ENCODE assay signal across 7 cellular contexts in the genomic region with DNA sequence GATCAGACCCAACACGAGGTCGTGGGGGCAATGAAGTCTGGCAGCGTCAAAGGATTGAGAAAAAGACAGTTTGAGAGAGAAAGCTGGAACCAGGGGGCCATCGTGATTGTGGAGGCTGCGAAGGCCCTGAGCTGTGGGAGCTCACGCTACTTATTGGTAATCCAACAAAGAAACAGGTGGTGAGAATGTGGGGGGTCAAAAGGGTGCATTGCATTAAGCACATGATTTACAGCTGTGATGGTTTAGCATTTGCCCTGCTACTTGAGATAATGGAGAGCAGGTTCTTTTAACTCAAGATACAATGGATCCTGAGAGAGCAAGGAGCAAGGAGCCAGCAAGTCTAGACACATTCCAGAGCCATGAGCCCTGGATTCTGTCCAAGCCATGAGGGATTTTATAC.
DNase-seq lines count a peak whose midpoint lies in the region; ATAC-seq and TF ChIP-seq lines count a peak whose summit lies in the region.
"Not testable (repeated sequence)": the region's sequence is repeated elsewhere in the genome, so short reads cannot be mapped to it uniquely, and the experiment has no call there.

No MANE protein-coding gene starts in this region.

- H2AFZ ChIP-seq in PC-3 (ENCODE audit: low read length); neural progenitor cell (replicated peaks): not testable (repeated sequence)

- ATAC-seq in PC-3, WTC11: not testable (repeated sequence)

- H3K9me3 Mint-ChIP-seq in WTC11 = peaks cover 15% of the 10 kb centered on the region
- not testable (repeated sequence) for H3K9me3 Mint-ChIP-seq in MCF 10A (ENCODE audit: unreplicated experiment); neural progenitor cell

- H3K4me2 ChIP-seq in PC-3 (ENCODE audit: low read length); neural progenitor cell: not testable (repeated sequence)

- not testable (repeated sequence) for H3K36me3 Mint-ChIP-seq in WTC11; MCF 10A (ENCODE audit: insufficient read depth, unreplicated experiment); neural progenitor cell

- not testable (repeated sequence) for TF ChIP-seq CTCF in PC-3 (conservative IDR thresholded peaks at IDR 0.05; ENCODE audit: low read depth, low read length); WTC11 (IDR thresholded peaks at IDR 0.05); MCF 10A (IDR thresholded peaks at IDR 0.05; ENCODE audit: unreplicated experiment); neural progenitor cell (IDR thresholded peaks at IDR 0.05)

- H3K79me2 ChIP-seq in PC-3 (ENCODE audit: low read length); neural progenitor cell (ENCODE audit: low read depth): not testable (repeated sequence)

- H3F3A ChIP-seq in PC-3 (ENCODE audit: low read length, unreplicated experiment) = not testable (repeated sequence)
- H3F3A ChIP-seq in neural progenitor cell (ENCODE audit: low read depth) = peaks cover 13% of the 10 kb centered on the region

- 0 out of 2 replicates have a peak overlapping the region, but pooled peaks have one; percentile 66 for H3K27ac Mint-ChIP-seq in WTC11
- not testable (repeated sequence) for H3K27ac Mint-ChIP-seq in MCF 10A (ENCODE audit: low read depth, unreplicated experiment); neural progenitor cell

- not testable (repeated sequence) for H3K4me3 ChIP-seq in PC-3 (ENCODE audit: low read length); neural progenitor cell

- not testable (repeated sequence) for H3K36me3 ChIP-seq in PC-3 (ENCODE audit: low read depth, low read length); neural progenitor cell

- not testable (repeated sequence) for H3K9me3 ChIP-seq in PC-3 (ENCODE audit: low read length); neural progenitor cell (ENCODE audit: low read depth)

- intact Hi-C loops in PC-3 (cut with micrococcal nuclease); MCF 10A (cut with micrococcal nuclease): not testable (repeated sequence)

- H3K4me1 Mint-ChIP-seq in WTC11; MCF 10A (ENCODE audit: insufficient read depth, unreplicated experiment); neural progenitor cell: not testable (repeated sequence)

- POLR2A ChIA-PET in PC-3 (lab: Charles Lee; ENCODE audit: unreplicated experiment); WTC11 (lab: Charles Lee): not testable (repeated sequence)
- POLR2A ChIA-PET in MCF 10A (lab: Yijun Ruan, JAX) = interaction anchor here (0.7 to 2.7 kb wide), 2 partner anchors 8 to 99 kb away, joined by 3 to 9 read pairs; no protein-coding TSS in a partner anchor

- H3K27ac ChIP-seq in PC-3 (ENCODE audit: low read length) = not testable (repeated sequence)
- peak overlapping the region; percentile 90 for H3K27ac ChIP-seq in neural progenitor cell

- H3K27me3 ChIP-seq in PC-3 (ENCODE audit: low read length); neural progenitor cell: not testable (repeated sequence)

- DNase-seq in EL (peak; percentile 4), NCI-H2171 treated with DMSO at 0.1 percent for 48 hours (lab: John Stamatoyannopoulos, UW) (peak; percentile 34), NCI-H524 treated with DMSO at 0.1 percent for 48 hours (lab: John Stamatoyannopoulos, UW) (peak; percentile 23), PC-3 (peak; percentile 24), MCF 10A (ENCODE audit: unreplicated experiment) (peak; percentile 38), neural progenitor cell (ENCODE audit: low spot score) (peak; percentile 55)
- not testable (repeated sequence) for DNase-seq in WTC11 (ENCODE audit: low spot score)

- H3K4me1 ChIP-seq in PC-3 (ENCODE audit: insufficient read depth, low read length); neural progenitor cell: not testable (repeated sequence)

- H3K4me3 Mint-ChIP-seq in WTC11; MCF 10A (ENCODE audit: unreplicated experiment); neural progenitor cell: not testable (repeated sequence)

- H3K9ac ChIP-seq in PC-3 (ENCODE audit: low read length); neural progenitor cell: not testable (repeated sequence)

- not testable (repeated sequence) for H3K9me2 ChIP-seq in PC-3 (replicated peaks; ENCODE audit: low read length)

- not testable (repeated sequence) for BruUV-seq in PC-3 (replicated peaks; lab: Mats Ljungman, UMichigan); MCF 10A (replicated peaks; lab: Mats Ljungman, UMichigan)

- CTCF ChIA-PET in PC-3 (lab: Charles Lee); WTC11 (lab: Charles Lee): not testable (repeated sequence)
- CTCF ChIA-PET in MCF 10A (lab: Yijun Ruan, JAX) = interaction anchor here (0.6 to 1.8 kb wide), 4 partner anchors 9 to 239 kb away, joined by 3 to 9 read pairs (median 4); no protein-coding TSS in a partner anchor

- H4K20me1 ChIP-seq in PC-3 (ENCODE audit: low read length); neural progenitor cell (ENCODE audit: low read depth): not testable (repeated sequence)

- H3K27me3 Mint-ChIP-seq in WTC11 (ENCODE audit: low read depth); neural progenitor cell (ENCODE audit: insufficient read depth, low read depth): not testable (repeated sequence)
- H3K27me3 Mint-ChIP-seq in MCF 10A (ENCODE audit: insufficient read depth, unreplicated experiment) = peaks cover 30% of the 10 kb centered on the region
